2 cellular contexts compared by ENCODE assay signal in genomic region chr1:46513536-46513935, GRCh38.
A peak's percentile ranks its signal among the peaks of the same experiment; 100 is the strongest.
TF ChIP-seq lines count a peak whose summit lies in the region.

No MANE protein-coding gene starts in this region.

TF ChIP-seq in H1, 55 proteins besides CTCF, POLR2A, EP300 and RAD21 (continues in another document):
- TF ChIP-seq NANOG (IDR thresholded peaks at IDR 0.05; ENCODE audit: insufficient read depth, low read depth, low read length, poor library complexity, severe bottlenecking) (no peak), ASH2L (IDR thresholded peaks at IDR 0.05; ENCODE audit: low read length) (no peak), JUN (IDR thresholded peaks at IDR 0.05; ENCODE audit: low read depth, low read length) (no peak), USF2 (IDR thresholded peaks at IDR 0.05; ENCODE audit: low read length) (no peak), PHF8 (conservative IDR thresholded peaks at IDR 0.05; ENCODE audit: low read depth, low read length) (no peak), HDAC6 (IDR thresholded peaks at IDR 0.05; ENCODE audit: low read depth, low read length) (no peak), JUND (IDR thresholded peaks at IDR 0.05; ENCODE audit: low read length) (no peak), ATF3 (IDR thresholded peaks at IDR 0.05; ENCODE audit: insufficient read depth, low read depth, low read length) (no peak), EZH2 (IDR thresholded peaks at IDR 0.05; ENCODE audit: low read depth, low read length, severe bottlenecking) (no peak), SAP30 (IDR thresholded peaks at IDR 0.05; ENCODE audit: insufficient read depth, insufficient replicate concordance, low read length) (no peak), MAFK (IDR thresholded peaks at IDR 0.05; ENCODE audit: low read depth, low read length) (no peak), MAX (IDR thresholded peaks at IDR 0.05) (no peak), CHD7 (IDR thresholded peaks at IDR 0.05; ENCODE audit: insufficient replicate concordance, low read length) (no peak), CHD2 (IDR thresholded peaks at IDR 0.05; ENCODE audit: low read length) (no peak), SIX5 (IDR thresholded peaks at IDR 0.05; ENCODE audit: low read depth, low read length) (no peak), BACH1 (IDR thresholded peaks at IDR 0.05; ENCODE audit: low read length) (no peak), SP4 (IDR thresholded peaks at IDR 0.05; ENCODE audit: low read length) (no peak)

TF ChIP-seq in HepG2, 621 proteins besides CTCF, POLR2A, EP300 and RAD21:
- no peak for TF ChIP-seq ZBTB49 (CRISPR knock-in tag; IDR thresholded peaks at IDR 0.05; ENCODE audit: borderline replicate concordance)
- TF ChIP-seq ATF5 (CRISPR knock-in tag; IDR thresholded peaks at IDR 0.05; ENCODE audit: low read depth), result no peak
- TF ChIP-seq ZNF576 (CRISPR knock-in tag; IDR thresholded peaks at IDR 0.05), result no peak
- no peak for TF ChIP-seq BCL6 (CRISPR knock-in tag; IDR thresholded peaks at IDR 0.05)
- TF ChIP-seq ZNF574 (CRISPR knock-in tag; IDR thresholded peaks at IDR 0.05), result peak; percentile 12; the same call in 1 of the 2 replicates
- TF ChIP-seq HMG20A (CRISPR knock-in tag; IDR thresholded peaks at IDR 0.05; ENCODE audit: borderline replicate concordance), result no peak
